Comparison of ENCODE assay signal across 8 cellular contexts in genomic region chr3:184155644-184156521, GRCh38. TPM values are rescaled to one million over a fixed set of nuclear protein-coding genes. Genes with fewer than 3 reads are reported as not detected.
DNase-seq lines count a peak whose midpoint lies in the region; ATAC-seq, FAIRE-seq and TF ChIP-seq lines count a peak whose summit lies in the region.

No MANE protein-coding gene starts in this region.

- peak overlapping the region; percentile 97 for H3K4me2 ChIP-seq in endothelial cell of umbilical vein (ENCODE audit: insufficient read depth, low read length)

- H3K27me3 Mint-ChIP-seq in activated CD4-positive, alpha-beta memory T cell treated with anti-CD3 and anti-CD28 coated beads, Interleukin-2, amount 10 ng/mL, durations not matched to agents 7 days and 5 days = no peaks in the 10 kb centered on the region

- peak overlapping the region; percentile 79 for H3K27ac Mint-ChIP-seq in activated CD4-positive, alpha-beta memory T cell treated with anti-CD3 and anti-CD28 coated beads, Interleukin-2, amount 10 ng/mL, durations not matched to agents 7 days and 5 days

- no peaks in the 10 kb centered on the region for H3K9me3 Mint-ChIP-seq in activated CD4-positive, alpha-beta memory T cell treated with anti-CD3 and anti-CD28 coated beads, Interleukin-2, amount 10 ng/mL, durations not matched to agents 7 days and 5 days

- peak; percentile 66 for DNase-seq in ELR (ENCODE audit: low read depth)
- no peak for DNase-seq in LNCaP clone FGC (ENCODE audit: low read depth)
- DNase-seq in activated CD4-positive, alpha-beta memory T cell treated with anti-CD3 and anti-CD28 coated beads, Interleukin-2, amount 10 ng/mL, durations not matched to agents 7 days and 5 days = peak; percentile 62
- DNase-seq in endothelial cell of umbilical vein (ENCODE audit: low read depth, low spot score) = peak; percentile 55
- DNase-seq in testis = peak; percentile 43
- no peak for DNase-seq in NCI-H187 (lab: John Stamatoyannopoulos, UW)

- H3K27ac ChIP-seq in endothelial cell of umbilical vein (ENCODE audit: insufficient read depth, low read depth, low read length) (peak overlapping the region; percentile 25), testis (peak overlapping the region; percentile 88 to 92)

- 0% methylated on average over 30 to 47 of the region's 47 CpGs for WGBS in testis, 2 donors

- TF ChIP-seq POLR2A in endothelial cell of umbilical vein (IDR thresholded peaks at IDR 0.05; ENCODE audit: low read depth, low read length) (no peak), testis (IDR thresholded peaks at IDR 0.05) (no peak)

- no peaks in the 10 kb centered on the region for H3K9me1 ChIP-seq in endothelial cell of umbilical vein (replicated peaks; ENCODE audit: control insufficient read depth, extremely low read depth, insufficient read depth, low read length)

- H3K36me3 ChIP-seq in endothelial cell of umbilical vein (ENCODE audit: control insufficient read depth in 2 of 2, extremely low read depth in 1 of 2, insufficient read depth in 2 of 2, low read length in 2 of 2) = no peaks in the 10 kb centered on the region
- H3K36me3 ChIP-seq in mucosa of stomach (ENCODE audit: control insufficient read depth, insufficient read depth, low read length) = no peaks in the 10 kb centered on the region
- no peaks in the 10 kb centered on the region for H3K36me3 ChIP-seq in testis (ENCODE audit: low read depth, missing control alignments)

- H4K20me1 ChIP-seq in endothelial cell of umbilical vein (replicated peaks; ENCODE audit: control insufficient read depth, extremely low read depth, insufficient read depth, low read length) = peaks cover 3% of the 10 kb centered on the region

- POLR2A ChIA-PET in activated CD4-positive, alpha-beta memory T cell treated with anti-CD3 and anti-CD28 coated beads, Interleukin-2, amount 10 ng/mL, durations not matched to agents 7 days and 5 days (lab: Charles Lee) = interaction anchor here (1.0 to 2.8 kb wide), 6 partner anchors 9 to 72 kb away, joined by 3 to 27 read pairs (median 4); partner anchors contain the start of genes ABCF3, AP2M1, EIF2B5 and VWA5B2
- POLR2A ChIA-PET in endothelial cell of umbilical vein (lab: Charles Lee) = interaction anchor here (0.7 to 1.1 kb wide), 2 partner anchors 18 to 19 kb away, joined by 3 to 6 read pairs; partner anchors contain the start of gene AP2M1

- H3K79me2 ChIP-seq in endothelial cell of umbilical vein (ENCODE audit: control insufficient read depth, insufficient read depth, low read length) = peaks cover 48% of the 10 kb centered on the region

- peak; percentile 39 for ATAC-seq in GM21717 (IDR thresholded peaks at IDR 0.05; ENCODE audit: unreplicated experiment)

- intact Hi-C loops in endothelial cell of umbilical vein (cut with micrococcal nuclease) = loop anchor here (1.0 kb wide), 2 partner anchors 21 to 94 kb away; partner anchors contain the start of gene EIF2B5
- intact Hi-C loops in testis (cut with DNase I; ENCODE audit: low total_unique reads) = no loop called here

- TF ChIP-seq CTCF in LNCaP clone FGC (IDR thresholded peaks at IDR 0.05; ENCODE audit: control insufficient read depth, extremely low read depth, insufficient read depth) = no peak
- no peak for TF ChIP-seq CTCF in endothelial cell of umbilical vein (IDR thresholded peaks at IDR 0.05; ENCODE audit: extremely low read depth in 1 of 2, insufficient read depth in 1 of 2, low read depth in 1 of 2, low read length in 2 of 2)
- TF ChIP-seq CTCF in testis (IDR thresholded peaks at IDR 0.05) = no peak

- H3K36me3 Mint-ChIP-seq in activated CD4-positive, alpha-beta memory T cell treated with anti-CD3 and anti-CD28 coated beads, Interleukin-2, amount 10 ng/mL, durations not matched to agents 7 days and 5 days (ENCODE audit: low read depth) = peaks cover 4% of the 10 kb centered on the region

- H3K4me3 ChIP-seq in LNCaP clone FGC (ENCODE audit: low read depth, low read length) = peak overlapping the region; percentile 99
- H3K4me3 ChIP-seq in endothelial cell of umbilical vein (replicated peaks in 1 of 3; ENCODE audit: insufficient read depth in 1 of 3, low read depth in 1 of 3, low read length in 3 of 3) = peak overlapping the region; percentile 78 to 87 (median 83)
- H3K4me3 ChIP-seq in mucosa of stomach (ENCODE audit: low read length) = peak overlapping the region; percentile 93
- peak overlapping the region; percentile 82 to 92 for H3K4me3 ChIP-seq in testis

- BruUV-seq in endothelial cell of umbilical vein (replicated peaks; lab: Mats Ljungman, UMichigan) = TSS peak; percentile 30

- H3K27me3 ChIP-seq in endothelial cell of umbilical vein (ENCODE audit: control insufficient read depth in 2 of 2, insufficient read depth in 2 of 2, low read length in 2 of 2) (no peaks in the 10 kb centered on the region), mucosa of stomach (ENCODE audit: control insufficient read depth, insufficient read depth, low read length) (no peaks in the 10 kb centered on the region), testis (no peaks in the 10 kb centered on the region)

- peaks cover 29% of the 10 kb centered on the region for H3K4me1 Mint-ChIP-seq in activated CD4-positive, alpha-beta memory T cell treated with anti-CD3 and anti-CD28 coated beads, Interleukin-2, amount 10 ng/mL, durations not matched to agents 7 days and 5 days

- peak overlapping the region; percentile 93 for H3K4me3 Mint-ChIP-seq in activated CD4-positive, alpha-beta memory T cell treated with anti-CD3 and anti-CD28 coated beads, Interleukin-2, amount 10 ng/mL, durations not matched to agents 7 days and 5 days

- CTCF ChIA-PET in activated CD4-positive, alpha-beta memory T cell treated with anti-CD3 and anti-CD28 coated beads, Interleukin-2, amount 10 ng/mL, durations not matched to agents 7 days and 5 days (lab: Charles Lee) = interaction anchor here (0.7 to 1.4 kb wide), 5 partner anchors 18 to 1187 kb away, joined by 3 to 6 read pairs (median 4); partner anchors contain the start of gene ABCF3
- CTCF ChIA-PET in endothelial cell of umbilical vein (lab: Charles Lee) = interaction anchor here (0.7 to 2.6 kb wide), 8 partner anchors 11 to 252 kb away, joined by 3 to 11 read pairs (median 4); partner anchors contain the start of genes ABCF3, AP2M1 and EIF2B5

- H2AFZ ChIP-seq in endothelial cell of umbilical vein (ENCODE audit: low read depth, low read length) = peak overlapping the region; percentile 83

- H3K4me1 ChIP-seq in endothelial cell of umbilical vein (ENCODE audit: control insufficient read depth, extremely low read depth, insufficient read depth, low read length) (peaks cover 25% of the 10 kb centered on the region), mucosa of stomach (ENCODE audit: control insufficient read depth, insufficient read depth, low read length) (peaks cover 23% of the 10 kb centered on the region), testis (peaks cover 28% of the 10 kb centered on the region)

- FAIRE-seq in endothelial cell of umbilical vein (lab: Jason Lieb, UNC) = peak; percentile 43

- H3K9me3 ChIP-seq in endothelial cell of umbilical vein (replicated peaks; ENCODE audit: control insufficient read depth, insufficient read depth, low read length) (no peaks in the 10 kb centered on the region), mucosa of stomach (ENCODE audit: control insufficient read depth, low read length) (no peaks in the 10 kb centered on the region), testis (no peaks in the 10 kb centered on the region)

- H3K9ac ChIP-seq in endothelial cell of umbilical vein (replicated peaks; ENCODE audit: extremely low read depth, insufficient read depth, low read length) (peak overlapping the region; percentile 80), mucosa of stomach (ENCODE audit: low read length) (peak overlapping the region; percentile 93)

- dilution Hi-C loops in endothelial cell of umbilical vein (cut with MboI; ENCODE audit: extremely low pct_ligation_motif_present, low sequenced_read_pairs) = no loop called here

RNA-seq across cellular contexts. Expression of gene DVL3, which starts 0.7 kb away (rescaled TPM):
- 10 to 100 TPM; 33.2 to 40.7 TPM for total RNA-seq in activated CD4-positive, alpha-beta memory T cell treated with anti-CD3 and anti-CD28 coated beads, Interleukin-2, amount 10 ng/mL, durations not matched to agents 7 days and 5 days
- total RNA-seq in endothelial cell of umbilical vein (59.0 and 61.3 TPM in 2 replicates), testis (10 to 100 TPM; 80.5 to 86.8 TPM)
- polyA plus RNA-seq in endothelial cell of umbilical vein (41.2 and 43.8 TPM in 2 replicates), testis (ENCODE audit: insufficient read depth, low read depth, low replicate concordance) (53.7 TPM)
- 21.0 and 24.5 TPM in 2 replicates for polyA plus RNA-seq in endothelial cell of umbilical vein (2011; cell fraction: cytosol; rRNA removed)
- 110 and 132 TPM in 2 replicates for polyA plus RNA-seq in endothelial cell of umbilical vein (2011; cell fraction: nucleus; rRNA removed)
- 35.4 and 36.5 TPM in 2 replicates for polyA plus RNA-seq in endothelial cell of umbilical vein (2012)
- 57.5 and 58.3 TPM in 2 replicates for polyA minus RNA-seq in endothelial cell of umbilical vein
- polyA minus RNA-seq in endothelial cell of umbilical vein (2011; cell fraction: cytosol; rRNA and poly(A)+ RNA removed) = 46.0 TPM
- 40.9 and 49.7 TPM in 2 replicates for polyA minus RNA-seq in endothelial cell of umbilical vein (2011; cell fraction: nucleus; rRNA and poly(A)+ RNA removed)

RNA-seq across cellular contexts. Expression of gene AP2M1, which starts 18.8 kb away (rescaled TPM):
- total RNA-seq in activated CD4-positive, alpha-beta memory T cell treated with anti-CD3 and anti-CD28 coated beads, Interleukin-2, amount 10 ng/mL, durations not matched to agents 7 days and 5 days = 100 to 1,000 TPM; 206 to 218 TPM
- total RNA-seq in endothelial cell of umbilical vein (400 and 431 TPM in 2 replicates), testis (100 to 1,000 TPM; 238 to 334 TPM)
- polyA plus RNA-seq in endothelial cell of umbilical vein (602 and 603 TPM in 2 replicates), testis (ENCODE audit: insufficient read depth, low read depth, low replicate concordance) (346 TPM)
- 496 and 577 TPM in 2 replicates for polyA plus RNA-seq in endothelial cell of umbilical vein (2011; cell fraction: cytosol; rRNA removed)
- 406 and 478 TPM in 2 replicates for polyA plus RNA-seq in endothelial cell of umbilical vein (2011; cell fraction: nucleus; rRNA removed)
- polyA plus RNA-seq in endothelial cell of umbilical vein (2012) = 522 and 611 TPM in 2 replicates
- 444 and 455 TPM in 2 replicates for polyA minus RNA-seq in endothelial cell of umbilical vein
- polyA minus RNA-seq in endothelial cell of umbilical vein (2011; cell fraction: cytosol; rRNA and poly(A)+ RNA removed) = 181 TPM
- polyA minus RNA-seq in endothelial cell of umbilical vein (2011; cell fraction: nucleus; rRNA and poly(A)+ RNA removed) = 99.3 and 131 TPM in 2 replicates

RNA-seq across cellular contexts. Expression of gene EIF2B5, which starts 20.7 kb away (rescaled TPM):
- 10 to 100 TPM; 45.9 to 47.8 TPM for total RNA-seq in activated CD4-positive, alpha-beta memory T cell treated with anti-CD3 and anti-CD28 coated beads, Interleukin-2, amount 10 ng/mL, durations not matched to agents 7 days and 5 days
- total RNA-seq in endothelial cell of umbilical vein (38.8 and 44.7 TPM in 2 replicates), testis (10 to 100 TPM; 37.2 to 48.1 TPM)
- polyA plus RNA-seq in endothelial cell of umbilical vein (35.5 and 42.7 TPM in 2 replicates), testis (ENCODE audit: insufficient read depth, low read depth, low replicate concordance) (36.7 TPM)
- 36.0 and 37.3 TPM in 2 replicates for polyA plus RNA-seq in endothelial cell of umbilical vein (2011; cell fraction: cytosol; rRNA removed)
- 124 and 139 TPM in 2 replicates for polyA plus RNA-seq in endothelial cell of umbilical vein (2011; cell fraction: nucleus; rRNA removed)
- polyA plus RNA-seq in endothelial cell of umbilical vein (2012) = 23.2 and 31.6 TPM in 2 replicates
- polyA minus RNA-seq in endothelial cell of umbilical vein = 42.7 and 48.8 TPM in 2 replicates
- 28.1 TPM for polyA minus RNA-seq in endothelial cell of umbilical vein (2011; cell fraction: cytosol; rRNA and poly(A)+ RNA removed)
- 37.7 and 38.1 TPM in 2 replicates for polyA minus RNA-seq in endothelial cell of umbilical vein (2011; cell fraction: nucleus; rRNA and poly(A)+ RNA removed)

RNA-seq across cellular contexts. Expression of gene ABCF3, which starts 30.1 kb away (rescaled TPM):
- 10 to 100 TPM; 53.7 to 60.1 TPM for total RNA-seq in activated CD4-positive, alpha-beta memory T cell treated with anti-CD3 and anti-CD28 coated beads, Interleukin-2, amount 10 ng/mL, durations not matched to agents 7 days and 5 days
- total RNA-seq in endothelial cell of umbilical vein = 65.6 and 68.8 TPM in 2 replicates
- polyA plus RNA-seq in endothelial cell of umbilical vein = 73.4 and 93.9 TPM in 2 replicates
- polyA plus RNA-seq in endothelial cell of umbilical vein (2011; cell fraction: cytosol; rRNA removed) = 45.0 and 49.5 TPM in 2 replicates
- polyA plus RNA-seq in endothelial cell of umbilical vein (2011; cell fraction: nucleus; rRNA removed) = 207 and 224 TPM in 2 replicates
- 34.2 and 44.9 TPM in 2 replicates for polyA plus RNA-seq in endothelial cell of umbilical vein (2012)
- 122 and 126 TPM in 2 replicates for polyA minus RNA-seq in endothelial cell of umbilical vein
- 69.3 TPM for polyA minus RNA-seq in endothelial cell of umbilical vein (2011; cell fraction: cytosol; rRNA and poly(A)+ RNA removed)
- 68.6 and 77.4 TPM in 2 replicates for polyA minus RNA-seq in endothelial cell of umbilical vein (2011; cell fraction: nucleus; rRNA and poly(A)+ RNA removed)
- 100 to 1,000 TPM; 111 to 115 TPM for total RNA-seq in testis
- 69.3 TPM for polyA plus RNA-seq in testis (ENCODE audit: insufficient read depth, low read depth, low replicate concordance)

RNA-seq across cellular contexts. Expression of gene HTR3E, which starts 59.0 kb away (rescaled TPM):
- not detected for total RNA-seq in activated CD4-positive, alpha-beta memory T cell treated with anti-CD3 and anti-CD28 coated beads, Interleukin-2, amount 10 ng/mL, durations not matched to agents 7 days and 5 days
- total RNA-seq in endothelial cell of umbilical vein = not detected in 2 replicates
- not detected in 2 replicates for polyA plus RNA-seq in endothelial cell of umbilical vein
- not detected in 2 replicates for polyA plus RNA-seq in endothelial cell of umbilical vein (2011; cell fraction: cytosol; rRNA removed)
- polyA plus RNA-seq in endothelial cell of umbilical vein (2011; cell fraction: nucleus; rRNA removed) = not detected in 2 replicates
- polyA plus RNA-seq in endothelial cell of umbilical vein (2012) = not detected in 2 replicates
- not detected in 2 replicates for polyA minus RNA-seq in endothelial cell of umbilical vein
- not detected for polyA minus RNA-seq in endothelial cell of umbilical vein (2011; cell fraction: cytosol; rRNA and poly(A)+ RNA removed)
- not detected in 2 replicates for polyA minus RNA-seq in endothelial cell of umbilical vein (2011; cell fraction: nucleus; rRNA and poly(A)+ RNA removed)
- under 1 TPM; 0.31 to 0.63 TPM for total RNA-seq in testis
- polyA plus RNA-seq in testis (ENCODE audit: insufficient read depth, low read depth, low replicate concordance) = not detected

Comparison
In these comparisons a context has a peak if more than half of its experiments do, and no peak if none do; other contexts are left out.
1. DNase-seq: peak in ELR (single experiment), activated CD4-positive, alpha-beta memory T cell treated with anti-CD3 and anti-CD28 coated beads, Interleukin-2, amount 10 ng/mL, durations not matched to agents 7 days and 5 days (single experiment), endothelial cell of umbilical vein (single experiment) and testis (single experiment); none in LNCaP clone FGC (single experiment) and NCI-H187 (0 of 2).
2. Peak in every context shown above with its lines, with median percentiles within 50 percentile points of each other: H3K4me3 ChIP-seq.